ENCODE assay signal across 16 cellular contexts in the genomic region with DNA sequence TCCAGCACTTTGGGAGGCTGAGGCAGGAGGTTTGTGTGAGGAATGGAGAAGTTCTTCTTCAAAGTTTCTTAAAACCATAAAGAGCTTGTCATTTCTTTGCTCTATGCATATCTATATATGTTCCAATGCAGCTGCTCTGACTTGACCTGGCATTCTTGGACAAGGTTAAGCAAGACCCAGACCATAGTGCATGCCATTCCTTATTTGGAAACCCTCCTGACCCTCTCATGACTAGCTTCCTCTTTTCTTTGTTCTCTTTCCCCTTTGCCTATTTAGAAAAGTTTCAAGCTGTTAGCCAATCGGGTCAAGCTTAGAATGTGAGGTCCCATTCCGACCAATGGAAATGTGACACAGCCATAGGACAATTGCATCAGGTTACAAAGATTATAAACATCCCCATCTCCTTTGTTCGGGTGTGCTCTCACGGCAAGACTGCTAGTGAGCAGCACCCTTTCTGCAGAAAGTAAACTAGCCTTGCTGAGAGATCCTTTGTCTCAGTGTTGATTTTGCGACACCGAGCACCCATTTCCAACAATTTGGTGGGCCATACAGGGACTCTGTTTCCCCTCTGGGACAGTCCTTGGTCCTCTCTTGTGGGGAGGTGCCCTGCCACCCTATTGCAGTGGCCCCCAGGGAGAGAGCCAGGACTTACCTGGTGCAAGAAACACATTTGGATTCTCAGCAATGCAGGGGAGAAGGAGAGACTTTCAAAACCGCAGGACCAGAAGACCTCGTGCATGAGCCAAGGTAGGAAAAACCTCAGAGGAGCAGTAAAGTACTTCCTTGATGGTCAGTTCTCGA. TPM values are rescaled to one million over a fixed set of nuclear protein-coding genes. Genes with fewer than 3 reads are reported as not detected.
"Had no signal": no experiment of that assay in that cellular context is flagged by ENCODE, and none has a peak within 500 bp of the region (broad histone marks: within the 10 kb centered on the region; RNA-seq: fewer than 3 reads in every experiment).

No MANE protein-coding gene starts in this region.

- H3K9ac ChIP-seq: parathyroid adenoma had no signal

- H3K79me2 ChIP-seq: hepatocyte, parathyroid adenoma had no signal

- H3K36me3 ChIP-seq: cardiac muscle cell, colonic mucosa had no signal

- H3K4me3 ChIP-seq: cardiac muscle cell, colonic mucosa, hepatocyte, lung, skin epidermis, tibial artery had no signal

- H3K27ac Mint-ChIP-seq: activated CD4-positive, alpha-beta memory T cell treated with anti-CD3 and anti-CD28 coated beads, Interleukin-2, amount 10 ng/mL, durations not matched to agents 7 days and 5 days; activated naive CD8-positive, alpha-beta T cell treated with anti-CD3 and anti-CD28 coated beads, Interleukin-2, amount 50 U/mL, for 24 hours; effector memory CD8-positive, alpha-beta T cell; naive B cell had no signal

- H3K4me2 ChIP-seq: hepatocyte had no signal

- ATAC-seq: activated naive CD8-positive, alpha-beta T cell treated with anti-CD3 and anti-CD28 coated beads, Interleukin-2, amount 50 U/mL, for 24 hours; effector memory CD8-positive, alpha-beta T cell had no signal

- H3K27ac ChIP-seq: cardiac muscle cell, colonic mucosa, hepatocyte, parathyroid adenoma, skin epidermis, tibial artery had no signal

- DNase-seq: activated CD4-positive, alpha-beta memory T cell treated with anti-CD3 and anti-CD28 coated beads, Interleukin-2, amount 10 ng/mL, durations not matched to agents 7 days and 5 days; activated CD4-positive, CD25-positive, alpha-beta regulatory T cell treated with anti-CD3 and anti-CD28 coated beads, Interleukin-2, amount 50 U/mL, for 72 hours; activated CD8-positive, alpha-beta memory T cell treated with anti-CD3 and anti-CD28 coated beads, Interleukin-2, amount 50 U/mL, for 48 hours; activated naive CD8-positive, alpha-beta T cell treated with anti-CD3 and anti-CD28 coated beads, Interleukin-2, amount 50 U/mL, for 24 hours; colonic mucosa; effector memory CD8-positive, alpha-beta T cell; erythroblast; naive B cell; retina; tibial artery had no signal

- FAIRE-seq: astrocyte had no signal

- H3K4me1 Mint-ChIP-seq: activated CD4-positive, alpha-beta memory T cell treated with anti-CD3 and anti-CD28 coated beads, Interleukin-2, amount 10 ng/mL, durations not matched to agents 7 days and 5 days; activated naive CD8-positive, alpha-beta T cell treated with anti-CD3 and anti-CD28 coated beads, Interleukin-2, amount 50 U/mL, for 24 hours; naive B cell had no signal

- H2AFZ ChIP-seq: hepatocyte, parathyroid adenoma had no signal

- H3K9me3 ChIP-seq: colonic mucosa had no signal

- H3K27me3 ChIP-seq: colonic mucosa, hepatocyte, tibial artery had no signal

- H3K4me3 Mint-ChIP-seq: activated CD4-positive, alpha-beta memory T cell treated with anti-CD3 and anti-CD28 coated beads, Interleukin-2, amount 10 ng/mL, durations not matched to agents 7 days and 5 days; activated naive CD8-positive, alpha-beta T cell treated with anti-CD3 and anti-CD28 coated beads, Interleukin-2, amount 50 U/mL, for 24 hours; effector memory CD8-positive, alpha-beta T cell; naive B cell had no signal

- H3K4me1 ChIP-seq: colonic mucosa, parathyroid adenoma, tibial artery had no signal

RNA-seq across cellular contexts. Expression of gene ANO1, which starts 39.9 kb away (rescaled TPM):
- total RNA-seq: activated CD4-positive, alpha-beta memory T cell treated with anti-CD3 and anti-CD28 coated beads, Interleukin-2, amount 10 ng/mL, durations not matched to agents 7 days and 5 days had no signal
